Comparison of ENCODE assay signal across 8 cellular contexts in the genomic region with DNA sequence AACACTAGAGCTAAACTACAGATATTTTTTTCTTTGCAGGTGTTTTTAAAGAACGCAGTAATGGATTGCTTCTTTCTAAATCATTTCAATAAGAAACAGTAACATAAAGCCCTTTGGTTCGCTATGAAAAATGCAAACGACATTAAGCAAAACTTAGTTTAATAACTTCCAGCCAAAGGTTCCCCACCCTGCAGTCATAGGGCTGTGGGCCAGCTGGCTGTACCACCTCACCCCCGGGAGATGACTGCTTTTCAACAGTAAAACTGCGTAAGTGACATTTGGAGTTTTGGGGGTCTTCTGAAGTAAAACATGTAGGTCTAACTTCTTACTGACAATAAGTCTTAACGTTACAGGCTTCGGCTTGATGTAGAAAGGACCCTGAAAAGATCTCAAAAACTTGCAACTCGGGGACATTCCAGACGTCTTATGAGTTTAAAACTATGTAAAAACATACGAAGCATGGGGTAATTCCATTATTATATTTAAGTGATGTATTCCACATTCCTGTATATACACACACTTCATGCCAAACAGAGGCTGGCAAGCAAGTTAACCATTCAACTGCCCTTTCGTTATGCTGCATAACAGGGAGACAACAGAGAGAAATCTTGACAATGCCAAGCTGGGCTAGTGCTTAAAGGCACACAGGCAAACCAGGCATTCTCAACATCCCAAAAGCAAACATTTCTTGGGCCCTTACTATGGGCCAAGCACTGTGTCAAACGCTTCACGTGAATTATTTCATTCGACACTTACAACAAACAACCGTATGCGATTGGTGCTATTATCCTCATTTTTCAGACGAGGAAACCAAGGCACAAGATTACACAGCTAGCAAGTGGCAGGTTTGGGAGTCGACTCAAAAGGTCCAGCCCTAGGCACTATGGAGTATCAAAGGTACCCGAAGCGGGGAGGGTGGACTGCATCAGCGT. TPM values are rescaled to one million over a fixed set of nuclear protein-coding genes. Genes with fewer than 3 reads are reported as not detected.
DNase-seq lines count a peak whose midpoint lies in the region; ATAC-seq and TF ChIP-seq lines count a peak whose summit lies in the region.

No MANE protein-coding gene starts in this region.

- H3K4me3 Mint-ChIP-seq in activated CD4-positive, alpha-beta T cell treated with anti-CD3 and anti-CD28 coated beads, Interleukin-2, amount 10 ng/mL, durations not matched to agents 7 days and 5 days, result peak overlapping the region; percentile 90
- peak overlapping the region; percentile 92 to 99 (median 93) for H3K4me3 Mint-ChIP-seq in brain

- intact Hi-C loops in lower leg skin (cut with DNase I; ENCODE audit: low total_unique reads), result no loop called here
- intact Hi-C loops in transverse colon (cut with DNase I; ENCODE audit: low total_unique reads), result loop anchor here (10.0 kb wide), 1 partner anchor 120 kb away; no protein-coding TSS in a partner anchor

- peak overlapping the region; percentile 87 for H3K27ac Mint-ChIP-seq in activated CD4-positive, alpha-beta T cell treated with anti-CD3 and anti-CD28 coated beads, Interleukin-2, amount 10 ng/mL, durations not matched to agents 7 days and 5 days
- H3K27ac Mint-ChIP-seq in brain, result peak overlapping the region in 4 of 5 experiments; percentile 48 to 87 (median 85)

- DNase-seq in activated CD4-positive, alpha-beta T cell treated with anti-CD3 and anti-CD28 coated beads, Interleukin-2, amount 10 ng/mL, durations not matched to agents 7 days and 5 days, result no peak
- DNase-seq in activated CD4-positive, alpha-beta T cell treated with anti-CD3 and anti-CD28 coated beads, Interleukin-2, amount 50 U/mL, for 1 hour, result no peak
- DNase-seq in lower leg skin (ENCODE audit: low spot score in 2 of 2), result peak in 1 of 2 donors; percentile 90
- DNase-seq in transverse colon, result no peak
- DNase-seq in dermis blood vessel endothelial cell, result no peak
- no peak for DNase-seq in NCI-H345 treated with DMSO at 0.1 percent for 48 hours (lab: John Stamatoyannopoulos, UW; ENCODE audit: unreplicated experiment)

- H3K9me3 Mint-ChIP-seq in activated CD4-positive, alpha-beta T cell treated with anti-CD3 and anti-CD28 coated beads, Interleukin-2, amount 10 ng/mL, durations not matched to agents 7 days and 5 days, result no peaks in the 10 kb centered on the region
- H3K9me3 Mint-ChIP-seq in brain, result peaks cover 0 to 3% (median 2%) of the 10 kb centered on the region in 5 experiments

- WGBS in lower leg skin, 2 donors, result 14 to 22% methylated on average over 21 of the region's 21 CpGs
- 35 to 41% methylated on average over 11 to 21 of the region's 21 CpGs for WGBS in transverse colon (ENCODE audit: low coverage in 1 of 2), 2 donors

- H3K27me3 ChIP-seq in transverse colon, result no peaks in the 10 kb centered on the region

- peak overlapping the region; percentile 91 to 98 (median 95) for H3K27ac ChIP-seq in transverse colon

- H3K36me3 Mint-ChIP-seq in activated CD4-positive, alpha-beta T cell treated with anti-CD3 and anti-CD28 coated beads, Interleukin-2, amount 10 ng/mL, durations not matched to agents 7 days and 5 days (ENCODE audit: low read depth), result peaks cover 3% of the 10 kb centered on the region
- peaks cover 14% of the 10 kb centered on the region for H3K36me3 Mint-ChIP-seq in brain

- CTCF ChIA-PET in activated CD4-positive, alpha-beta T cell treated with anti-CD3 and anti-CD28 coated beads, Interleukin-2, amount 10 ng/mL, durations not matched to agents 7 days and 5 days (lab: Charles Lee), result interaction anchor here (0.5 to 1.4 kb wide), 3 partner anchors 25 to 195 kb away, joined by 4 read pairs; no protein-coding TSS in a partner anchor

- TF ChIP-seq POLR2A in lower leg skin (IDR thresholded peaks at IDR 0.05) (no peak), transverse colon (IDR thresholded peaks at IDR 0.05) (no peak)

- TF ChIP-seq CTCF in brain (conservative IDR thresholded peaks at IDR 0.05) (no peak), lower leg skin (IDR thresholded peaks at IDR 0.05) (no peak), transverse colon (IDR thresholded peaks at IDR 0.05) (no peak)

- no peaks in the 10 kb centered on the region for H3K9me3 ChIP-seq in transverse colon

- peaks cover 0 to 55% (median 25%) of the 10 kb centered on the region in 4 donors for H3K4me1 ChIP-seq in transverse colon

- ATAC-seq in GM19452 (IDR thresholded peaks at IDR 0.05; ENCODE audit: unreplicated experiment), result no peak

- TF ChIP-seq EP300 in transverse colon (IDR thresholded peaks at IDR 0.05; ENCODE audit: low read depth), result no peak

- POLR2A ChIA-PET in activated CD4-positive, alpha-beta T cell treated with anti-CD3 and anti-CD28 coated beads, Interleukin-2, amount 10 ng/mL, durations not matched to agents 7 days and 5 days (lab: Charles Lee), result interaction anchor here (0.6 kb wide), 1 partner anchor 108 kb away, joined by 4 read pairs; no protein-coding TSS in a partner anchor

- H3K27me3 Mint-ChIP-seq in activated CD4-positive, alpha-beta T cell treated with anti-CD3 and anti-CD28 coated beads, Interleukin-2, amount 10 ng/mL, durations not matched to agents 7 days and 5 days, result no peaks in the 10 kb centered on the region
- peaks cover 4% of the 10 kb centered on the region for H3K27me3 Mint-ChIP-seq in brain

- in situ Hi-C loops in transverse colon (cut with MboI; ENCODE audit: low pct_ligation_motif_present in 1 of 4, low pct_unique_long_range_greater_than_20kb in 1 of 4, low sequenced_read_pairs in 3 of 4), result loop anchor here in 2 of 4 donors (10.0 to 25.0 kb wide), 2 partner anchors 98 to 110 kb away; no protein-coding TSS in a partner anchor

- H3K4me3 ChIP-seq in lower leg skin (ENCODE audit: low read depth, poor library complexity, severe bottlenecking) (peak overlapping the region; percentile 74), transverse colon (peak overlapping the region; percentile 73 to 100 (median 84))

- no peaks in the 10 kb centered on the region for H3K36me3 ChIP-seq in transverse colon

- H3K4me1 Mint-ChIP-seq in activated CD4-positive, alpha-beta T cell treated with anti-CD3 and anti-CD28 coated beads, Interleukin-2, amount 10 ng/mL, durations not matched to agents 7 days and 5 days, result peaks cover 38% of the 10 kb centered on the region
- peaks cover 55% of the 10 kb centered on the region for H3K4me1 Mint-ChIP-seq in brain

RNA-seq across cellular contexts. Expression of a gene that starts 1.2 kb away (rescaled TPM):
- 10 to 100 TPM; 61.9 to 71.1 TPM for total RNA-seq in activated CD4-positive, alpha-beta T cell treated with anti-CD3 and anti-CD28 coated beads, Interleukin-2, amount 10 ng/mL, durations not matched to agents 7 days and 5 days
- 37.2 TPM for polyA plus RNA-seq in brain (ENCODE audit: insufficient read depth, low read depth, low replicate concordance)
- 100 to 1,000 TPM in 2 of 4 donors, 10 to 100 TPM in 2; 59.7 to 163 (median 111) TPM for total RNA-seq in lower leg skin
- total RNA-seq in transverse colon, result 100 to 1,000 TPM in 2 of 4 donors, 10 to 100 TPM in 2; 46.0 to 408 (median 90.0) TPM
- total RNA-seq in dermis blood vessel endothelial cell, result 33.1 and 41.4 TPM in 2 replicates

RNA-seq across cellular contexts. Expression of a gene that starts 44.0 kb away (rescaled TPM):
- not detected for total RNA-seq in activated CD4-positive, alpha-beta T cell treated with anti-CD3 and anti-CD28 coated beads, Interleukin-2, amount 10 ng/mL, durations not matched to agents 7 days and 5 days
- 1.8 TPM for polyA plus RNA-seq in brain (ENCODE audit: insufficient read depth, low read depth, low replicate concordance)
- under 1 TPM; 0.19 to 0.58 (median 0.41) TPM for total RNA-seq in lower leg skin
- under 1 TPM in 1 of 4 donors, not detected in 3; 0.27 TPM for total RNA-seq in transverse colon
- total RNA-seq in dermis blood vessel endothelial cell, result 0.09 TPM in 1 of 2 replicates, not detected in the other
